ENCODE assay signal across 1 cellular context in the genomic region with DNA sequence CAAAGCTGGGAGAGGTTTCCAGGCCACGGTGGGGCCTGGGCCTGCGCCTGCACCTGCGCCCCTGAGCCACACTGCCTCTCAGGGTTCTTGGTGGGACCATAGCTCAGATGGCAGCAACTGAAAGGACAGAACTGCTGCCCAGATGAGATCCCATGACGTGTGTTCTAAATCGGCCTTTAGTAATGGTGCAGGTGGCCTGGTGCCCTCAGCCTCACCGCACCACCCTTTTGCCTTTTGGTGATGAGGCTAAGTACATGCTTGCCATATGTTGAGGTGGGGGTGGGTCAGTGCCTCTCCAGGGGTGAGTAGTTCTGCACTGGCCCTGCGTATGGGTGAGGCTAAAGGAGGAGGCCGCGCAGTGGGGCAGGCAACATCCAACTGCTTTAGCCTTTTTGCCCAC.
TF ChIP-seq lines count a peak whose summit lies in the region.

No MANE protein-coding gene starts in this region.

TF ChIP-seq in WTC11, 78 proteins besides CTCF, POLR2A, EP300 and RAD21:
- TF ChIP-seq, protein P1, sequence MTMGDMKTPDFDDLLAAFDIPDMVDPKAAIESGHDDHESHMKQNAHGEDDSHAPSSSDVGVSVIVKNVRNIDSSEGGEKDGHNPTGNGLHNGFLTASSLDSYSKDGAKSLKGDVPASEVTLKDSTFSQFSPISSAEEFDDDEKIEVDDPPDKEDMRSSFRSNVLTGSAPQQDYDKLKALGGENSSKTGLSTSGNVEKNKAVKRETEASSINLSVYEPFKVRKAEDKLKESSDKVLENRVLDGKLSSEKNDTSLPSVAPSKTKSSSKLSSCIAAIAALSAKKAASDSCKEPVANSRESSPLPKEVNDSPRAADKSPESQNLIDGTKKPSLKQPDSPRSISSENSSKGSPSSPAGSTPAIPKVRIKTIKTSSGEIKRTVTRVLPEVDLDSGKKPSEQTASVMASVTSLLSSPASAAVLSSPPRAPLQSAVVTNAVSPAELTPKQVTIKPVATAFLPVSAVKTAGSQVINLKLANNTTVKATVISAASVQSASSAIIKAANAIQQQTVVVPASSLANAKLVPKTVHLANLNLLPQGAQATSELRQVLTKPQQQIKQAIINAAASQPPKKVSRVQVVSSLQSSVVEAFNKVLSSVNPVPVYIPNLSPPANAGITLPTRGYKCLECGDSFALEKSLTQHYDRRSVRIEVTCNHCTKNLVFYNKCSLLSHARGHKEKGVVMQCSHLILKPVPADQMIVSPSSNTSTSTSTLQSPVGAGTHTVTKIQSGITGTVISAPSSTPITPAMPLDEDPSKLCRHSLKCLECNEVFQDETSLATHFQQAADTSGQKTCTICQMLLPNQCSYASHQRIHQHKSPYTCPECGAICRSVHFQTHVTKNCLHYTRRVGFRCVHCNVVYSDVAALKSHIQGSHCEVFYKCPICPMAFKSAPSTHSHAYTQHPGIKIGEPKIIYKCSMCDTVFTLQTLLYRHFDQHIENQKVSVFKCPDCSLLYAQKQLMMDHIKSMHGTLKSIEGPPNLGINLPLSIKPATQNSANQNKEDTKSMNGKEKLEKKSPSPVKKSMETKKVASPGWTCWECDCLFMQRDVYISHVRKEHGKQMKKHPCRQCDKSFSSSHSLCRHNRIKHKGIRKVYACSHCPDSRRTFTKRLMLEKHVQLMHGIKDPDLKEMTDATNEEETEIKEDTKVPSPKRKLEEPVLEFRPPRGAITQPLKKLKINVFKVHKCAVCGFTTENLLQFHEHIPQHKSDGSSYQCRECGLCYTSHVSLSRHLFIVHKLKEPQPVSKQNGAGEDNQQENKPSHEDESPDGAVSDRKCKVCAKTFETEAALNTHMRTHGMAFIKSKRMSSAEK (CRISPR knock-in tag; IDR thresholded peaks at IDR 0.05; ENCODE audit: borderline replicate concordance): no peak
- TF ChIP-seq FOXJ3 (CRISPR knock-in tag; IDR thresholded peaks at IDR 0.05; ENCODE audit: borderline replicate concordance): no peak
